In genomic region chr19:19732579-19733501, GRCh38 we compare ENCODE assay signal across 8 cellular contexts. TPM values are rescaled to one million over a fixed set of nuclear protein-coding genes. Genes with fewer than 3 reads are reported as not detected.
DNase-seq lines count a peak whose midpoint lies in the region; ATAC-seq and TF ChIP-seq lines count a peak whose summit lies in the region.

ZNF14 (minus strand) TSS chr19:19733112; CDS start chr19:19732958, 154 bp downstream.

- H3K4me1 ChIP-seq in duodenal mucosa (ENCODE audit: control insufficient read depth in 1 of 2, insufficient read depth in 2 of 2, low read length in 2 of 2) = no peaks in the 10 kb centered on the region
- H3K4me1 ChIP-seq in right lobe of liver = no peaks in the 10 kb centered on the region

- WGBS in right lobe of liver (ENCODE audit: insufficient coverage, low coverage, low lambda C conversion rate, missing lambda C conversion rate) = 1% methylated on average over 10 of the region's 61 CpGs

- peak within 1 kb of the TSS; percentile 62 to 89 for H3K9ac ChIP-seq in duodenal mucosa (ENCODE audit: low read depth in 1 of 2, low read length in 2 of 2)

- TF ChIP-seq CTCF in right lobe of liver (IDR thresholded peaks at IDR 0.05) = no peak

- peak; percentile 46 for TF ChIP-seq POLR2A in right lobe of liver (IDR thresholded peaks at IDR 0.05)

- peak; percentile 31 to 92 (median 86) for DNase-seq in C1 segment of cervical spinal cord (lab: John Stamatoyannopoulos, UW)
- peak; percentile 99 for DNase-seq in GM19240 (ENCODE audit: insufficient read length, low spot score)
- DNase-seq in NCI-H526 (lab: John Stamatoyannopoulos, UW) = peak; percentile 88 to 95
- DNase-seq in activated CD4-positive, alpha-beta T cell treated with anti-CD3 and anti-CD28 coated beads, Interleukin-2, amount 50 U/mL, for 48 hours = peak; percentile 92 to 96
- DNase-seq in right lobe of liver = peak; percentile 78 to 87 (median 83)
- DNase-seq in stimulated activated CD4-positive, alpha-beta T cell treated with anti-CD3 and anti-CD28 coated beads, Interleukin-4, amount 100 ng/mL, for 24 hours = peak; percentile 95

- no peaks in the 10 kb centered on the region for H3K36me3 ChIP-seq in duodenal mucosa (ENCODE audit: control insufficient read depth in 1 of 2, insufficient read depth in 2 of 2, low read length in 2 of 2)
- H3K36me3 ChIP-seq in right lobe of liver = no peaks in the 10 kb centered on the region

- H3K27ac ChIP-seq in duodenal mucosa (ENCODE audit: low read depth, low read length) = no peak within 1 kb of the TSS
- H3K27ac ChIP-seq in right lobe of liver = peak within 1 kb of the TSS in 1 of 3 donors; percentile 63

- intact Hi-C loops in right lobe of liver (cut with DNase I) = no loop called here

- H3K9me3 ChIP-seq in duodenal mucosa (ENCODE audit: control insufficient read depth in 1 of 2, low read length in 2 of 2) = peaks cover 11 to 21% of the 10 kb centered on the region in 2 donors
- no peaks in the 10 kb centered on the region for H3K9me3 ChIP-seq in right lobe of liver

- H3K27me3 ChIP-seq in duodenal mucosa (ENCODE audit: control insufficient read depth in 1 of 2, insufficient read depth in 2 of 2, low read length in 2 of 2) (no peaks in the 10 kb centered on the region), right lobe of liver (no peaks in the 10 kb centered on the region)

- H3K4me3 ChIP-seq in duodenal mucosa (ENCODE audit: low read depth in 1 of 2, low read length in 2 of 2) (peak within 1 kb of the TSS; percentile 83 to 97), right lobe of liver (peak within 1 kb of the TSS; percentile 58 to 68 (median 64))

- ATAC-seq in HG03457 (IDR thresholded peaks at IDR 0.05; ENCODE audit: unreplicated experiment) (peak; percentile 96), right lobe of liver (peak; percentile 99 to 100 (median 100))

RNA-seq across cellular contexts. Expression of gene ZNF14, which starts in this region (rescaled TPM):
- under 1 TPM; 0.25 to 0.67 (median 0.41) TPM for total RNA-seq in right lobe of liver

Comparison
In these comparisons a context has a peak if more than half of its experiments do, and no peak if none do; other contexts are left out.
1. Peak in DNase-seq, ATAC-seq and H3K4me3 ChIP-seq in right lobe of liver; RNA of the gene not detected or under 1 TPM.